32 cellular contexts compared by ENCODE assay signal in the genomic region with DNA sequence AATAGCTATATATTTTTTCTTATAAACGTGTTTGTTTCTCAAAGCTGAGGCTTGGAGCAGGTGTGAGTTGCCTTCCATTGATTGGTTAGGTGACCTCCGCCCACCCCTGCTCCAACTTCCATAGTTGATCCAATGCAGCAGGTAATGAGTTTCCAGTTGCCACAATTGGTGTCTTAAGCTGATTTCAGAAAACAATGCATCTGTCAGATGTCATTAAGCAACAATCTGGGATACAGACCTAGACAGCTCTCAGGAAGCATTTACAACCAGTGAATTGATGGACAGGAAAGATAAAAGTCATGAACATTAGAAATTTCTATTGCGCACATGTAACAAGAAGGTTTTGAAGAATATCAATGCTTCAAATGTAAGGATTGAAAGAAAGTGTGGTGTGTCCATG.
"Had no signal": no experiment of that assay in that cellular context is flagged by ENCODE, and none has a peak within 500 bp of the region (broad histone marks: within the 10 kb centered on the region; RNA-seq: fewer than 3 reads in every experiment).

No MANE protein-coding gene starts in this region.

- H3K4me2 ChIP-seq: SK-N-SH had no signal

- H3K36me3 ChIP-seq: ascending aorta, Peyer's patch had no signal

- H3K27me3 ChIP-seq: ascending aorta, body of pancreas, Peyer's patch, SJSA1 had no signal

- H3K4me1 ChIP-seq: ascending aorta, body of pancreas, Peyer's patch had no signal

- H3K4me3 ChIP-seq: ascending aorta, body of pancreas, Peyer's patch, SJSA1 had no signal

- H3K27ac ChIP-seq: ascending aorta, body of pancreas, Peyer's patch, SJSA1 had no signal

- ATAC-seq: activated CD8-positive, alpha-beta T cell treated with anti-CD3 and anti-CD28 coated beads for 36 hours; activated T-cell treated with anti-CD3 and anti-CD28 coated beads, Interleukin-2, amount 50 U/mL, for 72 hours; activated T-helper 17 cell treated with anti-CD3 and anti-CD28 coated beads, Interleukin-2, amount 50 U/mL, for 72 hours; body of pancreas had no signal

- H3K9ac ChIP-seq: SK-N-SH had no signal

- H3K9me2 ChIP-seq: SK-N-SH had no signal

- DNase-seq: activated CD4-positive, alpha-beta T cell treated with anti-CD3 and anti-CD28 coated beads, Interleukin-2, amount 10 ng/mL, durations not matched to agents 24 days and 14 days; activated CD4-positive, alpha-beta T cell treated with anti-CD3 and anti-CD28 coated beads, Interleukin-2, amount 50 U/mL, for 4 hours; activated CD8-positive, alpha-beta T cell treated with anti-CD3 and anti-CD28 coated beads for 36 hours; activated effector memory CD4-positive, alpha-beta T cell treated with anti-CD3 and anti-CD28 coated beads, Interleukin-2, amount 50 U/mL, for 16 hours; activated naive CD4-positive, alpha-beta T cell; activated naive CD4-positive, alpha-beta T cell treated with anti-CD3 and anti-CD28 coated beads, Interleukin-2, amount 50 U/mL, for 16 hours; activated naive CD8-positive, alpha-beta T cell treated with anti-CD3 and anti-CD28 coated beads for 36 hours; activated T-cell treated with anti-CD3 and anti-CD28 coated beads, Interleukin-2, amount 50 U/mL, for 1 hour; activated T-cell treated with anti-CD3 and anti-CD28 coated beads, Interleukin-2, amount 50 U/mL, for 72 hours; body of pancreas; caudate nucleus; Kasumi-1; KG1; MM.1S; MV-4-11; NCI-H1092; NCI-H146; NCI-H187; NCI-H2081; NCI-H2171 treated with DMSO at 0.1 percent for 48 hours; NCI-H2227 treated with DMSO at 0.1 percent for 48 hours; NCI-H446; NCI-H510A treated with DMSO at 0.1 percent for 48 hours; NCI-H526 treated with DMSO at 0.1 percent for 48 hours; NCI-H774; Peyer's patch; RPMI8226; SHP77 treated with DMSO at 0.1 percent for 48 hours had no signal

- H3K9me3 ChIP-seq: ascending aorta, body of pancreas, Peyer's patch, SJSA1, SK-N-SH had no signal
